Comparison of ENCODE assay signal across 1 cellular context in the genomic region with DNA sequence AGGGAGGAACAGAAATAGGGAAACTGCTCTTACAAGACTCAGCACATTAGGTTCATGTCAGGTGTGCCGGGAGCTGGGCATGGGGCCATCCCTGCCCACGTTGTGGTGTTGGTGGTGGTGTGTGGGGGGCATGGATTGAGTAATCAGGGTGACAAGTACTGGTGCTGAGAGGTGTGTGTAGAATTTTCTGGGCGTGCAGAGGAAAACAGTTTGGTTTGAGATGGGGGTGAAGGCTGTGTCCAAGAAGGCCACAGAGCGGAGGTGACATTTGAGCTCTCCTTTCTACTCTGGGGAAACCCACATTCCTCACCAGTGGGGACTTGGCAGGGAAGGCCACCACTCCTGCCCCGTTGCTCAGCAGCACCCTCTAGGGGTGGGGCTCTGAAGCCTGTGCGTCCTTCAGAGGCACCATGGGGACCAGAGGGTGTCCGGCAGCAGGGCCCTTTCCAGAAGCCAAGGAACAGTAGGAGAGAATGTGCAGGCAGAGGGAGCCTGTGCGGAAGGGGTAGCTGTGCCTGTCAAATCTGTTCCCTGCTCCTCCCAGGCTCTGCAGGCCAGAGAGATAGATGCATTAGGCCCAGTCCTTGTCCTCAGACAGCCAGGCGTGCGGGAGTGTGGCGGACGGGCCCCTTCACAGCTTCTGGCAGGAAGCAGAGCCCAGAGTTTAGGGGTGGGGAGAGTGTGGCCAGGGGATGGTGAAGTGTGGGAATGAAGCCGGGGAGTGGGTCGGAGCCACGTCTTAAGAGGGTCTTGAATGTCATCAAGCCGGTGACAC.
TF ChIP-seq lines count a peak whose summit lies in the region.

No MANE protein-coding gene starts in this region.

TF ChIP-seq in K562, 482 proteins besides CTCF, POLR2A, EP300 and RAD21 (continued from another document and continues in another):
- TF ChIP-seq SREBF2 (CRISPR knock-in tag; IDR thresholded peaks at IDR 0.05): no peak
- TF ChIP-seq HMG20A (CRISPR knock-in tag; conservative IDR thresholded peaks at IDR 0.05): no peak
- TF ChIP-seq, protein P1, sequence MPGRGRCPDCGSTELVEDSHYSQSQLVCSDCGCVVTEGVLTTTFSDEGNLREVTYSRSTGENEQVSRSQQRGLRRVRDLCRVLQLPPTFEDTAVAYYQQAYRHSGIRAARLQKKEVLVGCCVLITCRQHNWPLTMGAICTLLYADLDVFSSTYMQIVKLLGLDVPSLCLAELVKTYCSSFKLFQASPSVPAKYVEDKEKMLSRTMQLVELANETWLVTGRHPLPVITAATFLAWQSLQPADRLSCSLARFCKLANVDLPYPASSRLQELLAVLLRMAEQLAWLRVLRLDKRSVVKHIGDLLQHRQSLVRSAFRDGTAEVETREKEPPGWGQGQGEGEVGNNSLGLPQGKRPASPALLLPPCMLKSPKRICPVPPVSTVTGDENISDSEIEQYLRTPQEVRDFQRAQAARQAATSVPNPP (IDR thresholded peaks at IDR 0.05; ENCODE audit: borderline replicate concordance, insufficient read depth, insufficient read length): no peak
- TF ChIP-seq ZNF583 (CRISPR knock-in tag; IDR thresholded peaks at IDR 0.05): peak; percentile 85; the same call in 1 of the 2 replicates
- no peak for TF ChIP-seq ZNF609 (CRISPR knock-in tag; IDR thresholded peaks at IDR 0.05; ENCODE audit: borderline replicate concordance)
- TF ChIP-seq BRCA1 (IDR thresholded peaks at IDR 0.05): no peak
- no peak for TF ChIP-seq BRCA1 (CRISPR knock-in tag; IDR thresholded peaks at IDR 0.05)
- no peak for TF ChIP-seq THAP7 (CRISPR knock-in tag; IDR thresholded peaks at IDR 0.05)
- TF ChIP-seq FOXA3 (CRISPR knock-in tag; conservative IDR thresholded peaks at IDR 0.05 in 1 of 2, IDR thresholded peaks at IDR 0.05 in 1 of 2): no peak
- no peak for TF ChIP-seq NELFE (IDR thresholded peaks at IDR 0.05; ENCODE audit: insufficient read depth, insufficient read length)
- TF ChIP-seq ZNF766 (CRISPR knock-in tag; conservative IDR thresholded peaks at IDR 0.05): no peak
- no peak for TF ChIP-seq ZNF764 (CRISPR knock-in tag; IDR thresholded peaks at IDR 0.05; ENCODE audit: low read depth)
- TF ChIP-seq, protein P2, sequence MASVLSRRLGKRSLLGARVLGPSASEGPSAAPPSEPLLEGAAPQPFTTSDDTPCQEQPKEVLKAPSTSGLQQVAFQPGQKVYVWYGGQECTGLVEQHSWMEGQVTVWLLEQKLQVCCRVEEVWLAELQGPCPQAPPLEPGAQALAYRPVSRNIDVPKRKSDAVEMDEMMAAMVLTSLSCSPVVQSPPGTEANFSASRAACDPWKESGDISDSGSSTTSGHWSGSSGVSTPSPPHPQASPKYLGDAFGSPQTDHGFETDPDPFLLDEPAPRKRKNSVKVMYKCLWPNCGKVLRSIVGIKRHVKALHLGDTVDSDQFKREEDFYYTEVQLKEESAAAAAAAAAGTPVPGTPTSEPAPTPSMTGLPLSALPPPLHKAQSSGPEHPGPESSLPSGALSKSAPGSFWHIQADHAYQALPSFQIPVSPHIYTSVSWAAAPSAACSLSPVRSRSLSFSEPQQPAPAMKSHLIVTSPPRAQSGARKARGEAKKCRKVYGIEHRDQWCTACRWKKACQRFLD (CRISPR knock-in tag; IDR thresholded peaks at IDR 0.05): no peak
- TF ChIP-seq HDAC8 (tag; IDR thresholded peaks at IDR 0.05): no peak
- no peak for TF ChIP-seq POLR2AphosphoS5 (IDR thresholded peaks at IDR 0.05; ENCODE audit: control insufficient read depth, insufficient read depth, low read depth, low read length)
- no peak for TF ChIP-seq SMAD3 (CRISPR knock-in tag; conservative IDR thresholded peaks at IDR 0.05)
- TF ChIP-seq ZBTB8A (IDR thresholded peaks at IDR 0.05; ENCODE audit: partially characterized antibody): no peak
- no peak for TF ChIP-seq SNIP1 (IDR thresholded peaks at IDR 0.05; ENCODE audit: low read depth)
- no peak for TF ChIP-seq ASH1L (IDR thresholded peaks at IDR 0.05; ENCODE audit: borderline replicate concordance, low read depth, partially characterized antibody)
- TF ChIP-seq SAFB (IDR thresholded peaks at IDR 0.05; ENCODE audit: borderline replicate concordance, low read depth, low read length): no peak
- TF ChIP-seq ZSCAN32 (CRISPR knock-in tag; IDR thresholded peaks at IDR 0.05): no peak
- no peak for TF ChIP-seq ZNF324 (CRISPR knock-in tag; IDR thresholded peaks at IDR 0.05)
- TF ChIP-seq FOXP4 (CRISPR knock-in tag; IDR thresholded peaks at IDR 0.05; ENCODE audit: borderline replicate concordance): no peak
- peak in 1 of 3 experiments; percentile 42 for TF ChIP-seq YY1 (IDR thresholded peaks at IDR 0.05; ENCODE audit: borderline replicate concordance in 1 of 3, control insufficient read depth in 1 of 3, extremely low read depth in 1 of 3, insufficient read depth in 3 of 3, insufficient read length in 1 of 3, insufficient replicate concordance in 2 of 3, low read depth in 1 of 3, low read length in 2 of 3)
- no peak for TF ChIP-seq SNAPC5 (CRISPR knock-in tag; IDR thresholded peaks at IDR 0.05)
- 0 out of 2 replicates have a peak, but pooled peaks have one; percentile 25 for TF ChIP-seq E2F4 (CRISPR knock-in tag; IDR thresholded peaks at IDR 0.05; ENCODE audit: low read depth)
- TF ChIP-seq NCOA1 (IDR thresholded peaks at IDR 0.05; ENCODE audit: low read depth): peak; percentile 33; the same call in 1 of the 2 replicates
- TF ChIP-seq NCOR1 (IDR thresholded peaks at IDR 0.05): no peak
- TF ChIP-seq SNRNP70 (optimal IDR thresholded peaks at IDR 0.05; ENCODE audit: low read depth, low read length): no peak
- TF ChIP-seq, protein P3, sequence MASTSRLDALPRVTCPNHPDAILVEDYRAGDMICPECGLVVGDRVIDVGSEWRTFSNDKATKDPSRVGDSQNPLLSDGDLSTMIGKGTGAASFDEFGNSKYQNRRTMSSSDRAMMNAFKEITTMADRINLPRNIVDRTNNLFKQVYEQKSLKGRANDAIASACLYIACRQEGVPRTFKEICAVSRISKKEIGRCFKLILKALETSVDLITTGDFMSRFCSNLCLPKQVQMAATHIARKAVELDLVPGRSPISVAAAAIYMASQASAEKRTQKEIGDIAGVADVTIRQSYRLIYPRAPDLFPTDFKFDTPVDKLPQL (IDR thresholded peaks at IDR 0.05; ENCODE audit: extremely low read depth, insufficient read length): no peak
- TF ChIP-seq PML (IDR thresholded peaks at IDR 0.05; ENCODE audit: low read length): no peak
- TF ChIP-seq ATF1 (CRISPR knock-in tag; IDR thresholded peaks at IDR 0.05): no peak
- no peak for TF ChIP-seq ATF1 (tag; IDR thresholded peaks at IDR 0.05)
- peak; percentile 32 to 87; a peak in 2 of 4 replicates for TF ChIP-seq RCOR1 (IDR thresholded peaks at IDR 0.05; ENCODE audit: borderline replicate concordance in 1 of 2, low read depth in 2 of 2, low read length in 2 of 2)
- TF ChIP-seq, protein P4, sequence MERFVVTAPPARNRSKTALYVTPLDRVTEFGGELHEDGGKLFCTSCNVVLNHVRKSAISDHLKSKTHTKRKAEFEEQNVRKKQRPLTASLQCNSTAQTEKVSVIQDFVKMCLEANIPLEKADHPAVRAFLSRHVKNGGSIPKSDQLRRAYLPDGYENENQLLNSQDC (CRISPR knock-in tag; IDR thresholded peaks at IDR 0.05): no peak
- TF ChIP-seq PHF21A (IDR thresholded peaks at IDR 0.05; ENCODE audit: borderline replicate concordance, low read depth): no peak
- TF ChIP-seq, protein P5, sequence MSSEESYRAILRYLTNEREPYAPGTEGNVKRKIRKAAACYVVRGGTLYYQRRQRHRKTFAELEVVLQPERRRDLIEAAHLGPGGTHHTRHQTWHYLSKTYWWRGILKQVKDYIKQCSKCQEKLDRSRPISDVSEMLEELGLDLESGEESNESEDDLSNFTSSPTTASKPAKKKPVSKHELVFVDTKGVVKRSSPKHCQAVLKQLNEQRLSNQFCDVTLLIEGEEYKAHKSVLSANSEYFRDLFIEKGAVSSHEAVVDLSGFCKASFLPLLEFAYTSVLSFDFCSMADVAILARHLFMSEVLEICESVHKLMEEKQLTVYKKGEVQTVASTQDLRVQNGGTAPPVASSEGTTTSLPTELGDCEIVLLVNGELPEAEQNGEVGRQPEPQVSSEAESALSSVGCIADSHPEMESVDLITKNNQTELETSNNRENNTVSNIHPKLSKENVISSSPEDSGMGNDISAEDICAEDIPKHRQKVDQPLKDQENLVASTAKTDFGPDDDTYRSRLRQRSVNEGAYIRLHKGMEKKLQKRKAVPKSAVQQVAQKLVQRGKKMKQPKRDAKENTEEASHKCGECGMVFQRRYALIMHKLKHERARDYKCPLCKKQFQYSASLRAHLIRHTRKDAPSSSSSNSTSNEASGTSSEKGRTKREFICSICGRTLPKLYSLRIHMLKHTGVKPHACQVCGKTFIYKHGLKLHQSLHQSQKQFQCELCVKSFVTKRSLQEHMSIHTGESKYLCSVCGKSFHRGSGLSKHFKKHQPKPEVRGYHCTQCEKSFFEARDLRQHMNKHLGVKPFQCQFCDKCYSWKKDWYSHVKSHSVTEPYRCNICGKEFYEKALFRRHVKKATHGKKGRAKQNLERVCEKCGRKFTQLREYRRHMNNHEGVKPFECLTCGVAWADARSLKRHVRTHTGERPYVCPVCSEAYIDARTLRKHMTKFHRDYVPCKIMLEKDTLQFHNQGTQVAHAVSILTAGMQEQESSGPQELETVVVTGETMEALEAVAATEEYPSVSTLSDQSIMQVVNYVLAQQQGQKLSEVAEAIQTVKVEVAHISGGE (CRISPR knock-in tag; IDR thresholded peaks at IDR 0.05): no peak
- TF ChIP-seq MTF1 (CRISPR knock-in tag; IDR thresholded peaks at IDR 0.05; ENCODE audit: borderline replicate concordance): no peak
- TF ChIP-seq GATAD2A (IDR thresholded peaks at IDR 0.05): no peak
- no peak for TF ChIP-seq SAFB2 (IDR thresholded peaks at IDR 0.05; ENCODE audit: borderline replicate concordance, low read depth, low read length, severe bottlenecking)
- TF ChIP-seq JUN (IDR thresholded peaks at IDR 0.05; ENCODE audit: borderline replicate concordance, low read depth, low read length): peak; percentile 83
- no peak for TF ChIP-seq JUN (CRISPR knock-in tag; IDR thresholded peaks at IDR 0.05; ENCODE audit: borderline replicate concordance)
- TF ChIP-seq TCF7 (IDR thresholded peaks at IDR 0.05; ENCODE audit: borderline replicate concordance): no peak
